In the genomic region with DNA sequence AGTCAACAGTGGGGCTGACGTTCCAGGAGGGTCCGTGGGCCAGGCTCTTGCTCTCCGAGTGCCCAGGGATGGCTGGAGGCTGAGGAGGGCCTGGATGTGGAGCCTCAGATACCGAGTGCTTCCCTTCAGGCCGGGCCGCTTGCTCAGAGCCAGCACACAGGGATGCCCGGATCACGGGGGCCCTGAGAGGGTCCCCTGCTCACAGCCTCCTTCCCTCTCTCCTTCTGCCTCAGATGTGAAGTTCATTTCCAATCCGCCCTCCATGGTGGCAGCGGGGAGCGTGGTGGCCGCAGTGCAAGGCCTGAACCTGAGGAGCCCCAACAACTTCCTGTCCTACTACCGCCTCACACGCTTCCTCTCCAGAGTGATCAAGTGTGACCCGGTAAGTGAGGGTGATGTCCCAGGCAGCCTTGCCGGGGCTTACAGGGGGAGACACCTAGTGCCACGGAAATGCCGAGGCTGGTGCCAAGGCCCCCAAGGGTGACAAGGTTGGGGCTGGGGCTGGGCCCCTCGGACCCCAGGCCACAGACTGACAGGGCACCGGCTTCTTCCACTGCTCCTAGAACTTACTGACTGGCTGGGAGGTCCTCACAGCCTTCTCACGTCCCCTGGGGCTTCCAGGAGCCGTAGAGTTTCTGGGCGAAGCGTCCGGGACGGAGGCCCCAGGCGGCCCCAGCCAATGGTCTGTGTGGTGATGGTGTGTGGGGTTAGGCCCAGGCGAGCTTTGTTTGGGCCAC, we compare ENCODE assay signal across 1 cellular context.
A peak's percentile ranks its signal among the peaks of the same experiment; 100 is the strongest.
TF ChIP-seq lines count a peak whose summit lies in the region.

No MANE protein-coding gene starts in this region.

TF ChIP-seq in K562, 482 proteins besides CTCF, POLR2A, EP300 and RAD21:
- TF ChIP-seq NCOA6 (IDR thresholded peaks at IDR 0.05) (no peak), SMARCC2 (IDR thresholded peaks at IDR 0.05; ENCODE audit: low read depth) (no peak), CBX5 (IDR thresholded peaks at IDR 0.05; ENCODE audit: borderline replicate concordance, low read depth) (no peak), POLR2G (IDR thresholded peaks at IDR 0.05; ENCODE audit: low read depth, low read length) (peak; percentile 5; the same call in 1 of the 2 replicates), YY1 (IDR thresholded peaks at IDR 0.05; ENCODE audit: borderline replicate concordance in 1 of 3, control insufficient read depth in 1 of 3, extremely low read depth in 1 of 3, insufficient read depth in 3 of 3, insufficient read length in 1 of 3, insufficient replicate concordance in 2 of 3, low read depth in 1 of 3, low read length in 2 of 3) (no peak), FOS (IDR thresholded peaks at IDR 0.05; ENCODE audit: extremely low read depth, insufficient read length) (no peak)
- TF ChIP-seq, protein P1, sequence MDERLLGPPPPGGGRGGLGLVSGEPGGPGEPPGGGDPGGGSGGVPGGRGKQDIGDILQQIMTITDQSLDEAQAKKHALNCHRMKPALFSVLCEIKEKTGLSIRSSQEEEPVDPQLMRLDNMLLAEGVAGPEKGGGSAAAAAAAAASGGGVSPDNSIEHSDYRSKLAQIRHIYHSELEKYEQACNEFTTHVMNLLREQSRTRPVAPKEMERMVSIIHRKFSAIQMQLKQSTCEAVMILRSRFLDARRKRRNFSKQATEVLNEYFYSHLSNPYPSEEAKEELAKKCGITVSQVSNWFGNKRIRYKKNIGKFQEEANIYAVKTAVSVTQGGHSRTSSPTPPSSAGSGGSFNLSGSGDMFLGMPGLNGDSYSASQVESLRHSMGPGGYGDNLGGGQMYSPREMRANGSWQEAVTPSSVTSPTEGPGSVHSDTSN (CRISPR knock-in tag; IDR thresholded peaks at IDR 0.05; ENCODE audit: low read depth) = no peak
- TF ChIP-seq, protein P1 (tag; conservative IDR thresholded peaks at IDR 0.05; ENCODE audit: low read depth) = no peak
- TF ChIP-seq, protein P2, sequence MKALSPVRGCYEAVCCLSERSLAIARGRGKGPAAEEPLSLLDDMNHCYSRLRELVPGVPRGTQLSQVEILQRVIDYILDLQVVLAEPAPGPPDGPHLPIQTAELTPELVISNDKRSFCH (CRISPR knock-in tag; IDR thresholded peaks at IDR 0.05) = no peak
- TF ChIP-seq, protein P2 (tag; IDR thresholded peaks at IDR 0.05) = no peak
- TF ChIP-seq, protein P3, sequence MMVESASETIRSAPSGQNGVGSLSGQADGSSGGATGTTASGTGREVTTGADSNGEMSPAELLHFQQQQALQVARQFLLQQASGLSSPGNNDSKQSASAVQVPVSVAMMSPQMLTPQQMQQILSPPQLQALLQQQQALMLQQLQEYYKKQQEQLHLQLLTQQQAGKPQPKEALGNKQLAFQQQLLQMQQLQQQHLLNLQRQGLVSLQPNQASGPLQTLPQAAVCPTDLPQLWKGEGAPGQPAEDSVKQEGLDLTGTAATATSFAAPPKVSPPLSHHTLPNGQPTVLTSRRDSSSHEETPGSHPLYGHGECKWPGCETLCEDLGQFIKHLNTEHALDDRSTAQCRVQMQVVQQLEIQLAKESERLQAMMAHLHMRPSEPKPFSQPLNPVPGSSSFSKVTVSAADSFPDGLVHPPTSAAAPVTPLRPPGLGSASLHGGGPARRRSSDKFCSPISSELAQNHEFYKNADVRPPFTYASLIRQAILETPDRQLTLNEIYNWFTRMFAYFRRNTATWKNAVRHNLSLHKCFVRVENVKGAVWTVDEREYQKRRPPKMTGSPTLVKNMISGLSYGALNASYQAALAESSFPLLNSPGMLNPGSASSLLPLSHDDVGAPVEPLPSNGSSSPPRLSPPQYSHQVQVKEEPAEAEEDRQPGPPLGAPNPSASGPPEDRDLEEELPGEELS (CRISPR knock-in tag; IDR thresholded peaks at IDR 0.05; ENCODE audit: borderline replicate concordance) = no peak
